In genomic region chr16:53053967-53054669, GRCh38 we compare ENCODE assay signal across 8 cellular contexts. TPM values are rescaled to one million over a fixed set of nuclear protein-coding genes. Genes with fewer than 3 reads are reported as not detected.
A peak's percentile ranks its signal among the peaks of the same experiment; 100 is the strongest.
DNase-seq lines count a peak whose midpoint lies in the region; ATAC-seq, FAIRE-seq and TF ChIP-seq lines count a peak whose summit lies in the region.

No MANE protein-coding gene starts in this region.

- no peaks in the 10 kb centered on the region for H3F3A ChIP-seq in SU-DHL-6 (ENCODE audit: insufficient read depth)

- H4K20me1 ChIP-seq in SU-DHL-6 (ENCODE audit: low read depth, low read length) (no peaks in the 10 kb centered on the region), endothelial cell of umbilical vein (replicated peaks; ENCODE audit: control insufficient read depth, extremely low read depth, insufficient read depth, low read length) (no peaks in the 10 kb centered on the region)

- H3K9me3 ChIP-seq in BE2C (no peaks in the 10 kb centered on the region), SU-DHL-6 (ENCODE audit: insufficient read depth, low read length) (no peaks in the 10 kb centered on the region), endothelial cell of umbilical vein (replicated peaks; ENCODE audit: control insufficient read depth, insufficient read depth, low read length) (no peaks in the 10 kb centered on the region)

- dilution Hi-C loops in endothelial cell of umbilical vein (cut with MboI; ENCODE audit: extremely low pct_ligation_motif_present, low sequenced_read_pairs), result no loop called here

- BruUV-seq in endothelial cell of umbilical vein (replicated peaks; lab: Mats Ljungman, UMichigan), result TSS peak; percentile 7

- H3K9me3 Mint-ChIP-seq in natural killer cell treated with Interleukin-12 subunit alpha and Interleukin-12 subunit beta and Interleukin-15 and Interleukin-18, amount 100 ng/mL, for 72 hours, result no peaks in the 10 kb centered on the region

- peaks cover 28 to 38% of the 10 kb centered on the region in 2 donors for H3K4me1 Mint-ChIP-seq in natural killer cell treated with Interleukin-12 subunit alpha and Interleukin-12 subunit beta and Interleukin-15 and Interleukin-18, amount 100 ng/mL, for 72 hours (ENCODE audit: low read depth in 2 of 2)

- no peaks in the 10 kb centered on the region for H3K36me3 ChIP-seq in BE2C
- no peaks in the 10 kb centered on the region for H3K36me3 ChIP-seq in SU-DHL-6 (ENCODE audit: low read length)
- H3K36me3 ChIP-seq in endothelial cell of umbilical vein (ENCODE audit: control insufficient read depth in 2 of 2, extremely low read depth in 1 of 2, insufficient read depth in 2 of 2, low read length in 2 of 2), result no peaks in the 10 kb centered on the region

- H3K27ac Mint-ChIP-seq in natural killer cell treated with Interleukin-12 subunit alpha and Interleukin-12 subunit beta and Interleukin-15 and Interleukin-18, amount 100 ng/mL, for 72 hours, result peak overlapping the region; percentile 75 to 83

- no peaks in the 10 kb centered on the region for H3K9me2 ChIP-seq in SU-DHL-6 (replicated peaks; ENCODE audit: insufficient read depth, low read length)

- H2AFZ ChIP-seq in SU-DHL-6 (ENCODE audit: low read depth, low read length, severe bottlenecking) (peak overlapping the region; percentile 100), endothelial cell of umbilical vein (ENCODE audit: low read depth, low read length) (peak overlapping the region; percentile 87)

- no peak for TF ChIP-seq CTCF in BE2C (IDR thresholded peaks at IDR 0.05; ENCODE audit: low read depth, low read length)
- no peak for TF ChIP-seq CTCF in SU-DHL-6 (IDR thresholded peaks at IDR 0.05; ENCODE audit: insufficient read depth, low read length, poor library complexity, severe bottlenecking)
- no peak for TF ChIP-seq CTCF in endothelial cell of umbilical vein (IDR thresholded peaks at IDR 0.05; ENCODE audit: extremely low read depth in 1 of 2, insufficient read depth in 1 of 2, low read depth in 1 of 2, low read length in 2 of 2)

- H3K79me2 ChIP-seq in SU-DHL-6 (ENCODE audit: insufficient read depth, low read length), result peaks cover 38% of the 10 kb centered on the region
- peaks cover 9% of the 10 kb centered on the region for H3K79me2 ChIP-seq in endothelial cell of umbilical vein (ENCODE audit: control insufficient read depth, insufficient read depth, low read length)

- no peaks in the 10 kb centered on the region for H3K27me3 ChIP-seq in BE2C
- no peaks in the 10 kb centered on the region for H3K27me3 ChIP-seq in SU-DHL-6 (ENCODE audit: low read length)
- no peaks in the 10 kb centered on the region for H3K27me3 ChIP-seq in endothelial cell of umbilical vein (ENCODE audit: control insufficient read depth in 2 of 2, insufficient read depth in 2 of 2, low read length in 2 of 2)

- peak overlapping the region; percentile 81 for H3K4me3 ChIP-seq in BE2C (ENCODE audit: low read depth, low read length)
- peak overlapping the region; percentile 74 for H3K4me3 ChIP-seq in SU-DHL-6 (ENCODE audit: insufficient read depth, low read length, poor library complexity, severe bottlenecking)
- H3K4me3 ChIP-seq in endothelial cell of umbilical vein (replicated peaks in 1 of 3; ENCODE audit: insufficient read depth in 1 of 3, low read depth in 1 of 3, low read length in 3 of 3), result peak overlapping the region in 2 of 3 experiments; percentile 6 to 47

- DNase-seq in BE2C (peak; percentile 24), endothelial cell of umbilical vein (ENCODE audit: low read depth, low spot score) (no peak), DMS114 treated with DMSO at 0.1 percent for 48 hours (lab: John Stamatoyannopoulos, UW; ENCODE audit: unreplicated experiment) (no peak), NCI-H510A (lab: John Stamatoyannopoulos, UW) (no peak)
- DNase-seq in natural killer cell treated with Interleukin-12 subunit alpha and Interleukin-12 subunit beta and Interleukin-15 and Interleukin-18, amount 100 ng/mL, for 72 hours (ENCODE audit: low spot score), result no peak

- intact Hi-C loops in endothelial cell of umbilical vein (cut with micrococcal nuclease), result loop anchor here (10.0 kb wide), 2 partner anchors 381 to 451 kb away; partner anchors contain the start of genes AKTIP and RBL2

- peaks cover 0 to 3% of the 10 kb centered on the region in 2 donors for H3K27me3 Mint-ChIP-seq in natural killer cell treated with Interleukin-12 subunit alpha and Interleukin-12 subunit beta and Interleukin-15 and Interleukin-18, amount 100 ng/mL, for 72 hours

- H3K4me1 ChIP-seq in BE2C (no peaks in the 10 kb centered on the region; the same call in 1 of the 2 replicates), endothelial cell of umbilical vein (ENCODE audit: control insufficient read depth, extremely low read depth, insufficient read depth, low read length) (peaks cover 26% of the 10 kb centered on the region)

- H3K36me3 Mint-ChIP-seq in natural killer cell treated with Interleukin-12 subunit alpha and Interleukin-12 subunit beta and Interleukin-15 and Interleukin-18, amount 100 ng/mL, for 72 hours, result no peaks in the 10 kb centered on the region

- CTCF ChIA-PET in endothelial cell of umbilical vein (lab: Charles Lee), result interaction anchor here (1.1 to 5.6 kb wide), 24 partner anchors 18 to 228 kb away, joined by 3 to 62 read pairs (median 8); no protein-coding TSS in a partner anchor

- ATAC-seq in GM19025 (IDR thresholded peaks at IDR 0.05; ENCODE audit: low read depth, unreplicated experiment) (peak; percentile 8), HG03378 (IDR thresholded peaks at IDR 0.05; ENCODE audit: unreplicated experiment) (peak; percentile 23)
- peak; percentile 1 to 45 for ATAC-seq in natural killer cell treated with Interleukin-12 subunit alpha and Interleukin-12 subunit beta and Interleukin-15 and Interleukin-18, amount 100 ng/mL, for 72 hours

- no peak for FAIRE-seq in endothelial cell of umbilical vein (lab: Jason Lieb, UNC)

- H3K4me2 ChIP-seq in SU-DHL-6 (ENCODE audit: low read depth, low read length, poor library complexity, severe bottlenecking), result peak overlapping the region; percentile 89
- H3K4me2 ChIP-seq in endothelial cell of umbilical vein (ENCODE audit: insufficient read depth, low read length), result peak overlapping the region; percentile 49

- no peaks in the 10 kb centered on the region for H3K9me1 ChIP-seq in endothelial cell of umbilical vein (replicated peaks; ENCODE audit: control insufficient read depth, extremely low read depth, insufficient read depth, low read length)

- peak overlapping the region; percentile 26; the same call in 1 of the 2 replicates for H3K27ac ChIP-seq in SU-DHL-6 (ENCODE audit: low read depth, low read length)
- H3K27ac ChIP-seq in endothelial cell of umbilical vein (ENCODE audit: insufficient read depth, low read depth, low read length), result peak overlapping the region; percentile 39

- TF ChIP-seq POLR2A in endothelial cell of umbilical vein (IDR thresholded peaks at IDR 0.05; ENCODE audit: low read depth, low read length), result no peak

- POLR2A ChIA-PET in endothelial cell of umbilical vein (lab: Charles Lee), result interaction anchor here (0.6 to 3.2 kb wide), 3 partner anchors 45 to 49 kb away, joined by 4 to 11 read pairs (median 5); no protein-coding TSS in a partner anchor

- peak overlapping the region; percentile 73 for H3K9ac ChIP-seq in SU-DHL-6 (ENCODE audit: low read length)
- H3K9ac ChIP-seq in endothelial cell of umbilical vein (replicated peaks; ENCODE audit: extremely low read depth, insufficient read depth, low read length), result peak overlapping the region; percentile 54

- peak overlapping the region; percentile 99 for H3K4me3 Mint-ChIP-seq in natural killer cell treated with Interleukin-12 subunit alpha and Interleukin-12 subunit beta and Interleukin-15 and Interleukin-18, amount 100 ng/mL, for 72 hours

TF ChIP-seq in endothelial cell of umbilical vein, 7 proteins besides CTCF, POLR2A, EP300 and RAD21:
- no peak for TF ChIP-seq MAX (IDR thresholded peaks at IDR 0.05; ENCODE audit: insufficient read depth, insufficient read length)
- TF ChIP-seq FOS (IDR thresholded peaks at IDR 0.05; ENCODE audit: borderline replicate concordance, insufficient read depth, low read length), result no peak
- no peak for TF ChIP-seq JUN (IDR thresholded peaks at IDR 0.05; ENCODE audit: borderline replicate concordance, insufficient read depth, insufficient read length, low read depth)
- no peak for TF ChIP-seq GATA2 (IDR thresholded peaks at IDR 0.05; ENCODE audit: insufficient read depth, insufficient read length, low read depth, low read length)
- TF ChIP-seq POLR2AphosphoS5 (IDR thresholded peaks at IDR 0.05; ENCODE audit: insufficient read depth, low read depth, low read length), result no peak
- TF ChIP-seq MYC (IDR thresholded peaks at IDR 0.05; ENCODE audit: low read depth, low read length), result no peak

RNA-seq across cellular contexts. Expression of gene CHD9, which starts 0.7 kb away (rescaled TPM):
- 16.0 TPM for polyA plus RNA-seq in BE2C (2012; ENCODE audit: insufficient read depth, insufficient read length, low read depth)
- total RNA-seq in endothelial cell of umbilical vein, result 59.2 and 62.1 TPM in 2 replicates
- polyA plus RNA-seq in endothelial cell of umbilical vein, result 8.6 and 9.9 TPM in 2 replicates
- 10.7 and 11.8 TPM in 2 replicates for polyA plus RNA-seq in endothelial cell of umbilical vein (2011; cell fraction: cytosol; rRNA removed)
- 54.6 and 64.1 TPM in 2 replicates for polyA plus RNA-seq in endothelial cell of umbilical vein (2011; cell fraction: nucleus; rRNA removed)
- polyA plus RNA-seq in endothelial cell of umbilical vein (2012), result 21.5 and 28.0 TPM in 2 replicates
- 96.2 and 101 TPM in 2 replicates for polyA minus RNA-seq in endothelial cell of umbilical vein
- 18.7 TPM for polyA minus RNA-seq in endothelial cell of umbilical vein (2011; cell fraction: cytosol; rRNA and poly(A)+ RNA removed)
- 134 and 216 TPM in 2 replicates for polyA minus RNA-seq in endothelial cell of umbilical vein (2011; cell fraction: nucleus; rRNA and poly(A)+ RNA removed)
- 10 to 100 TPM; 29.2 to 38.1 TPM for total RNA-seq in natural killer cell treated with Interleukin-12 subunit alpha and Interleukin-12 subunit beta and Interleukin-15 and Interleukin-18, amount 100 ng/mL, for 72 hours

RNA-seq across cellular contexts. Expression of gene CHD9NB, which starts 1.4 kb away (rescaled TPM):
- polyA plus RNA-seq in BE2C (2012; ENCODE audit: insufficient read depth, insufficient read length, low read depth), result not detected
- total RNA-seq in endothelial cell of umbilical vein, result 0.66 and 1.7 TPM in 2 replicates
- 0.35 and 0.44 TPM in 2 replicates for polyA plus RNA-seq in endothelial cell of umbilical vein
- 0.58 TPM in 2 replicates for polyA plus RNA-seq in endothelial cell of umbilical vein (2011; cell fraction: cytosol; rRNA removed)
- polyA plus RNA-seq in endothelial cell of umbilical vein (2011; cell fraction: nucleus; rRNA removed), result 0.94 and 1.2 TPM in 2 replicates
- 0.71 and 1.5 TPM in 2 replicates for polyA plus RNA-seq in endothelial cell of umbilical vein (2012)
- polyA minus RNA-seq in endothelial cell of umbilical vein, result 0.53 and 1.4 TPM in 2 replicates
- not detected for polyA minus RNA-seq in endothelial cell of umbilical vein (2011; cell fraction: cytosol; rRNA and poly(A)+ RNA removed)
- polyA minus RNA-seq in endothelial cell of umbilical vein (2011; cell fraction: nucleus; rRNA and poly(A)+ RNA removed), result 0.72 and 1.3 TPM in 2 replicates
- total RNA-seq in natural killer cell treated with Interleukin-12 subunit alpha and Interleukin-12 subunit beta and Interleukin-15 and Interleukin-18, amount 100 ng/mL, for 72 hours, result under 1 TPM in 1 of 2 donors, not detected in 1; 0.17 TPM

Comparison
In these comparisons a context has a peak if more than half of its experiments do, and no peak if none do; other contexts are left out.
1. H3K4me3 ChIP-seq: peak in every context shown above with its lines; median percentile 81 in BE2C; 74 in SU-DHL-6; 26 in endothelial cell of umbilical vein.